12 cellular contexts compared by ENCODE assay signal in the genomic region with DNA sequence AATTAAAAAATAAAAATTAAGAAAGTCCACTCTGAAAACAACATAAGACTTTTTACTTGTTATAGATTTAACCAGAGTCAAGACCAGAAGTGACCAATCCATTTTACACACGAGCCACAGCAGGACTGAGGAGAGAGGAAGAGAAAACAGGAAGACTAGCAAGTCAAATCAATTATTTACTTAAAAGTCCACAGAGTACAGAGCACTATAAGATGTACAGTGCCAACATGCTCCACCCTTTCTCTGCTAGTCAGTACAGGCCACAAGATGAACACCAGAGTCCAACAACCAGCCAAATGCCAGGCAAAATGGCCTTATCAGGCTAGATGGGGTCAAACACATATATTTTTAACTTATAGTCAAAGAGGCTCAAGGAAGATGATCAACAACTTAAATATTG. TPM values are rescaled to one million over a fixed set of nuclear protein-coding genes. Genes with fewer than 3 reads are reported as not detected.
DNase-seq lines count a peak whose midpoint lies in the region; ATAC-seq and TF ChIP-seq lines count a peak whose summit lies in the region.
"Had no signal": no experiment of that assay in that cellular context is flagged by ENCODE, and none has a peak within 500 bp of the region (broad histone marks: within the 10 kb centered on the region; RNA-seq: fewer than 3 reads in every experiment).

No MANE protein-coding gene starts in this region.

- TF ChIP-seq CTCF in GM10248 (IDR thresholded peaks at IDR 0.05; ENCODE audit: control extremely low read depth, extremely low read depth, low read depth, missing control alignments) (no peak), RWPE2 (IDR thresholded peaks at IDR 0.05; ENCODE audit: poor library complexity, severe bottlenecking) (no peak), OCI-LY7 (conservative IDR thresholded peaks at IDR 0.05; ENCODE audit: low read length) (no peak)

- DNase-seq in GM10248 (ENCODE audit: extremely low spot score) = peak; percentile 43
- DNase-seq in RWPE2 (ENCODE audit: low spot score) = no peak
- peak; percentile 64 for DNase-seq in kidney tubule cell (ENCODE audit: low spot score)
- no peak for DNase-seq in SW 1271 (lab: John Stamatoyannopoulos, UW)
- DNase-seq in stimulated activated CD4-positive, alpha-beta T cell treated with anti-CD3 and anti-CD28 coated beads, Interleukin-2, amount 100 ng/mL, for 48 hours = no peak
- no peak for DNase-seq in activated CD4-positive, alpha-beta T cell treated with anti-CD3 and anti-CD28 coated beads for 48 hours
- DNase-seq in OCI-LY7 (ENCODE audit: low spot score) = no peak
- DNase-seq: activated CD4-positive, alpha-beta T cell treated with anti-CD3 and anti-CD28 coated beads for 1 hour; mesendoderm; NCI-H2171; uterus had no signal

- H3K27ac ChIP-seq in RWPE2 (ENCODE audit: poor library complexity, severe bottlenecking) (peak overlapping the region; percentile 19), OCI-LY7 (ENCODE audit: low read depth, low read length, poor library complexity, severe bottlenecking) (no peak overlapping the region)
- H3K27ac ChIP-seq: uterus had no signal

- peaks cover 26% of the 10 kb centered on the region; the same call in 1 of the 2 replicates for H3K79me2 ChIP-seq in OCI-LY7 (ENCODE audit: insufficient read depth, low read depth, low read length)

- H3K4me2 ChIP-seq in OCI-LY7 (ENCODE audit: low read length) = no peak overlapping the region

- H3K4me1 ChIP-seq in RWPE2 (ENCODE audit: insufficient read depth, poor library complexity, severe bottlenecking) (peaks cover 20% of the 10 kb centered on the region), OCI-LY7 (ENCODE audit: insufficient read depth, low read length, poor library complexity, severe bottlenecking) (peaks cover 5% of the 10 kb centered on the region)

- intact Hi-C loops in OCI-LY7 (cut with micrococcal nuclease; ENCODE audit: unreplicated experiment) = no loop called here

- POLR2A ChIA-PET in GM10248 (lab: Yijun Ruan, JAX) = no interaction called here
- POLR2A ChIA-PET in OCI-LY7 (lab: Charles Lee) = interaction anchor here (0.6 kb wide), 1 partner anchor 36 kb away, joined by 5 read pairs; no protein-coding TSS in a partner anchor

- ATAC-seq in GM19467 (IDR thresholded peaks at IDR 0.05; ENCODE audit: unreplicated experiment) (peak; percentile 66), RWPE2 (ENCODE audit: low read depth) (peak; percentile 85)

- no TSS peak for BruUV-seq in OCI-LY7 (replicated peaks; lab: Mats Ljungman, UMichigan)

- CTCF ChIA-PET in GM10248 (lab: Yijun Ruan, JAX) (no interaction called here), OCI-LY7 (lab: Charles Lee; ENCODE audit: unreplicated experiment) (no interaction called here)

- H3K9me3 ChIP-seq in RWPE2 (ENCODE audit: severe bottlenecking) (no peaks in the 10 kb centered on the region), OCI-LY7 (ENCODE audit: low read length) (no peaks in the 10 kb centered on the region)
- H3K9me3 ChIP-seq: uterus had no signal

- no peaks in the 10 kb centered on the region for H3K9me2 ChIP-seq in OCI-LY7 (ENCODE audit: insufficient read depth, low read length)

- H3K36me3 ChIP-seq in RWPE2 (ENCODE audit: low read depth) (peaks cover 31% of the 10 kb centered on the region), OCI-LY7 (ENCODE audit: insufficient read depth, low read length) (peaks cover 3% of the 10 kb centered on the region; the same call in 1 of the 2 replicates)
- H3K36me3 ChIP-seq: uterus had no signal

- no peaks in the 10 kb centered on the region for H3K27me3 ChIP-seq in RWPE2 (ENCODE audit: insufficient read depth, poor library complexity, severe bottlenecking)
- H3K27me3 ChIP-seq: uterus had no signal

- no peak overlapping the region for H2AFZ ChIP-seq in OCI-LY7 (ENCODE audit: low read length)

- H3K4me3 ChIP-seq in RWPE2 (ENCODE audit: severe bottlenecking) = no peak overlapping the region
- H3K4me3 ChIP-seq in OCI-LY7 (ENCODE audit: low read depth, low read length, poor library complexity, severe bottlenecking) = no peak overlapping the region
- H3K4me3 ChIP-seq: uterus had no signal

- peaks cover 5% of the 10 kb centered on the region; the same call in 1 of the 2 replicates for H4K20me1 ChIP-seq in OCI-LY7 (ENCODE audit: insufficient read depth, low read length)

RNA-seq across cellular contexts. Expression of a gene that starts 19.5 kb away (rescaled TPM):
- total RNA-seq in OCI-LY7 (2014; rRNA removed; shearing (Covaris generic)) = 7.6 and 8.5 TPM in 2 replicates
- 10.3 and 13.6 TPM in 2 replicates for total RNA-seq in OCI-LY7 (2022)

Comparison
In these comparisons a context has a peak if more than half of its experiments do, and no peak if none do; other contexts are left out.
1. DNase-seq: peak in GM10248 (single experiment) and kidney tubule cell (single experiment); none in RWPE2 (single experiment), SW 1271 (0 of 2), stimulated activated CD4-positive, alpha-beta T cell treated with anti-CD3 and anti-CD28 coated beads, Interleukin-2, amount 100 ng/mL, for 48 hours (0 of 2), activated CD4-positive, alpha-beta T cell treated with anti-CD3 and anti-CD28 coated beads for 48 hours (single experiment) and OCI-LY7 (single experiment).